ENCODE assay signal across 14 cellular contexts in the genomic region with DNA sequence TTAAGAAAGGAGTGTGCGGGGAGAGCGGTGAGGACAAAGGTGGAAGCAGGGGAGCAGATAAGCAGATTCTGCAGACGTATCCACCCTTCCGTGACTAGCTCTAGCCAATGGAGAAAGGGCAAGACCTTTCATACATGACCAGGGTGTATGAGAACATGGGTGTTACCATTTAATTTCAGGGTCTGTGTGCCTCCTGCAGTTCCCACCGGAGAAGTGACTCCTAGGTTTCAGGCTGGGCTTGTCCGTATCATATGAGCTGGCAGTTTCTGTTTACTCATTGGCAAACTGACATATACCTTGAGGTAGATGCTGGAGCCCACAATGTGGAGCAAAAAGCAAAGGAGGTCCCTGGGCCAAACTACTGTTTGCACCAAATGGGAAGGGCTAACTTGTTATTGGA. TPM values are rescaled to one million over a fixed set of nuclear protein-coding genes. Genes with fewer than 3 reads are reported as not detected.
DNase-seq lines count a peak whose midpoint lies in the region; ATAC-seq and TF ChIP-seq lines count a peak whose summit lies in the region.
"Had no signal": no experiment of that assay in that cellular context is flagged by ENCODE, and none has a peak within 500 bp of the region (broad histone marks: within the 10 kb centered on the region; RNA-seq: fewer than 3 reads in every experiment).

No MANE protein-coding gene starts in this region.

- H2AFZ ChIP-seq in hepatocyte = no peak overlapping the region
- H2AFZ ChIP-seq: parathyroid adenoma had no signal

- H3K27ac ChIP-seq in hepatocyte (peak overlapping the region; percentile 75), dorsolateral prefrontal cortex (no peak overlapping the region)
- H3K27ac ChIP-seq: gastrocnemius medialis, left ventricle myocardium inferior, parathyroid adenoma, upper lobe of right lung had no signal

- no peaks in the 10 kb centered on the region for H3K9me2 ChIP-seq in hepatocyte (replicated peaks; ENCODE audit: insufficient read depth)

- peaks cover 89% of the 10 kb centered on the region for H3K79me2 ChIP-seq in hepatocyte

- no peaks in the 10 kb centered on the region for H3K9me3 ChIP-seq in hepatocyte (ENCODE audit: low read depth)
- H3K9me3 ChIP-seq: gastrocnemius medialis, left ventricle myocardium inferior, upper lobe of right lung had no signal

- no peak overlapping the region for H3K4me2 ChIP-seq in hepatocyte

- ATAC-seq in GM19395 (IDR thresholded peaks at IDR 0.05; ENCODE audit: unreplicated experiment) = peak; percentile 31
- no peak for ATAC-seq in GM18873 (IDR thresholded peaks at IDR 0.05; ENCODE audit: low FRiP score, unreplicated experiment)
- ATAC-seq: gastrocnemius medialis had no signal

- WGBS in hepatocyte (ENCODE audit: low lambda C conversion rate, missing lambda C conversion rate) = 71% methylated on average over 6 of the region's 6 CpGs

- TF ChIP-seq CTCF in hepatocyte (IDR thresholded peaks at IDR 0.05; ENCODE audit: poor library complexity) = no peak
- no peak for TF ChIP-seq CTCF in dorsolateral prefrontal cortex (IDR thresholded peaks at IDR 0.05 in 54 of 56, conservative IDR thresholded peaks at IDR 0.05 in 2 of 56; ENCODE audit: low read depth in 1 of 56, partially characterized antibody in 56 of 56)

- intact Hi-C loops in dorsolateral prefrontal cortex (cut with DNase I) = no loop called here

- no peaks in the 10 kb centered on the region for H3K4me1 ChIP-seq in hepatocyte (ENCODE audit: insufficient read depth)
- H3K4me1 ChIP-seq: gastrocnemius medialis, left ventricle myocardium inferior had no signal

- no peaks in the 10 kb centered on the region for H3K36me3 ChIP-seq in hepatocyte (replicated peaks; ENCODE audit: insufficient read depth, low read depth)
- H3K36me3 ChIP-seq: gastrocnemius medialis, left ventricle myocardium inferior had no signal

- H3K27me3 ChIP-seq in hepatocyte (no peaks in the 10 kb centered on the region), dorsolateral prefrontal cortex (peaks cover 0 to 27% (median 0%) of the 10 kb centered on the region in 45 donors)
- H3K27me3 ChIP-seq: upper lobe of right lung had no signal

- H3K4me3 ChIP-seq in hepatocyte = no peak overlapping the region
- no peak overlapping the region for H3K4me3 ChIP-seq in dorsolateral prefrontal cortex
- H3K4me3 ChIP-seq: gastrocnemius medialis, left ventricle myocardium inferior, upper lobe of right lung had no signal

- peak; percentile 35 for DNase-seq in CD1c-positive myeloid dendritic cell (ENCODE audit: extremely low spot score)
- peak; percentile 58 for DNase-seq in NCI-H2196 (lab: John Stamatoyannopoulos, UW; ENCODE audit: unreplicated experiment)
- DNase-seq in hepatocyte (ENCODE audit: low spot score) = no peak
- DNase-seq in dorsolateral prefrontal cortex = no peak
- DNase-seq in Ammon's horn (ENCODE audit: low spot score) = no peak
- DNase-seq in D341Med (ENCODE audit: low spot score) = no peak
- DNase-seq: activated effector memory CD4-positive, alpha-beta T cell treated with anti-CD3 and anti-CD28 coated beads, Interleukin-2, amount 50 U/mL, for 16 hours; gastrocnemius medialis; left ventricle myocardium inferior; NCI-H1048; upper lobe of right lung had no signal

- H4K20me1 ChIP-seq in hepatocyte (ENCODE audit: insufficient read depth, poor library complexity, severe bottlenecking) = no peaks in the 10 kb centered on the region

RNA-seq across cellular contexts. Expression of gene RBM47, which starts 6.8 kb away (rescaled TPM):
- total RNA-seq in hepatocyte (126 and 137 TPM in 2 replicates), dorsolateral prefrontal cortex (10 to 100 TPM in 4 of 120 experiments, 1 to 10 TPM in 112, under 1 TPM in 4; 0.47 to 18.9 (median 3.2) TPM)
- polyA plus RNA-seq in hepatocyte = 44.9 and 49.8 TPM in 2 replicates

Comparison
In these comparisons a context has a peak if more than half of its experiments do, and no peak if none do; other contexts are left out.
1. DNase-seq: peak in CD1c-positive myeloid dendritic cell (single experiment) and NCI-H2196 (single experiment); none in hepatocyte (single experiment), dorsolateral prefrontal cortex (0 of 10), Ammon's horn (single experiment) and D341Med (single experiment).